Comparison of ENCODE assay signal across 8 cellular contexts in genomic region chr3:33440328-33440577, GRCh38. TPM values are rescaled to one million over a fixed set of nuclear protein-coding genes. Genes with fewer than 3 reads are reported as not detected.
A peak's percentile ranks its signal among the peaks of the same experiment; 100 is the strongest.
DNase-seq lines count a peak whose midpoint lies in the region; TF ChIP-seq lines count a peak whose summit lies in the region.

Gene UBP1, minus strand, starts transcription at chr3:33440405. Its CDS starts 557 bp downstream, at chr3:33439848.

- DNase-seq in Karpas-422 (no peak), astrocyte of the cerebellum (ENCODE audit: low read depth) (no peak), NCI-H774 (lab: John Stamatoyannopoulos, UW) (no peak), NOMO-1 (lab: John Stamatoyannopoulos, UW; ENCODE audit: unreplicated experiment in 2 of 2) (no peak), Ammon's horn (ENCODE audit: low spot score) (no peak)
- peak; percentile 93 for DNase-seq in stimulated activated CD8-positive, alpha-beta memory T cell treated with anti-CD3 and anti-CD28 coated beads, Interleukin-15, amount 100 ng/mL, for 24 hours (ENCODE audit: low read depth)

- H3K4me1 ChIP-seq in BLaER1 (peaks cover 36% of the 10 kb centered on the region), Karpas-422 (ENCODE audit: low read length) (peaks cover 42% of the 10 kb centered on the region), iPS-20b (ENCODE audit: insufficient read depth, low read length) (peaks cover 10% of the 10 kb centered on the region; the same call in 1 of the 2 replicates)

- peak within 1 kb of the TSS; percentile 90 for H3K9ac ChIP-seq in BLaER1
- peak within 1 kb of the TSS; percentile 96 for H3K9ac ChIP-seq in Karpas-422 (ENCODE audit: low read length)
- H3K9ac ChIP-seq in iPS-20b (ENCODE audit: low read depth, low read length): peak within 1 kb of the TSS; percentile 83

- H2AFZ ChIP-seq in Karpas-422 (ENCODE audit: low read length): no peak within 1 kb of the TSS; the same call in 1 of the 2 replicates

- in situ Hi-C loops in astrocyte of the cerebellum (cut with HindIII; ENCODE audit: low sequenced_read_pairs): no loop called here

- H3K4me2 ChIP-seq in BLaER1 (peak within 1 kb of the TSS; percentile 93), Karpas-422 (ENCODE audit: low read depth, low read length, poor library complexity, severe bottlenecking) (peak within 1 kb of the TSS; percentile 86)

- H4K20me1 ChIP-seq in BLaER1 (peaks cover 47% of the 10 kb centered on the region), Karpas-422 (ENCODE audit: insufficient read depth, low read depth, low read length) (peaks cover 40% of the 10 kb centered on the region)

- H3K79me2 ChIP-seq in Karpas-422 (ENCODE audit: low read length): peaks cover 46% of the 10 kb centered on the region

- no peaks in the 10 kb centered on the region for H3K9me2 ChIP-seq in Karpas-422 (replicated peaks; ENCODE audit: insufficient read depth, low read length)

- no peak for TF ChIP-seq CTCF in astrocyte of the cerebellum (IDR thresholded peaks at IDR 0.05; ENCODE audit: low read depth, low read length, missing control alignments)

- no peaks in the 10 kb centered on the region for H3K36me3 ChIP-seq in BLaER1
- H3K36me3 ChIP-seq in Karpas-422 (ENCODE audit: insufficient read depth, low read length): no peaks in the 10 kb centered on the region
- H3K36me3 ChIP-seq in iPS-20b (ENCODE audit: insufficient read depth, low read depth, low read length): no peaks in the 10 kb centered on the region

- H3K9me3 ChIP-seq in BLaER1 (0 out of 2 replicates have a peak, but pooled peaks cover 4% of the 10 kb centered on the region), Karpas-422 (ENCODE audit: low read length) (no peaks in the 10 kb centered on the region), iPS-20b (ENCODE audit: insufficient read depth, low read depth, low read length) (no peaks in the 10 kb centered on the region)

- H3K27me3 ChIP-seq in BLaER1 (no peaks in the 10 kb centered on the region), Karpas-422 (ENCODE audit: low read length) (no peaks in the 10 kb centered on the region), iPS-20b (ENCODE audit: insufficient read depth, low read length) (no peaks in the 10 kb centered on the region)

- H3K27ac ChIP-seq in BLaER1: peak within 1 kb of the TSS; percentile 90
- peak within 1 kb of the TSS; percentile 98 for H3K27ac ChIP-seq in Karpas-422 (ENCODE audit: low read length)
- H3K27ac ChIP-seq in iPS-20b (ENCODE audit: low read length): peak within 1 kb of the TSS; percentile 42

- H3K4me3 ChIP-seq in BLaER1 (peak within 1 kb of the TSS; percentile 95), Karpas-422 (ENCODE audit: low read length) (peak within 1 kb of the TSS; percentile 94), astrocyte of the cerebellum (ENCODE audit: low read depth, low read length) (peak within 1 kb of the TSS; percentile 66), iPS-20b (ENCODE audit: low read length) (peak within 1 kb of the TSS; percentile 85)

RNA-seq across cellular contexts. Expression of gene UBP1, which starts in this region (rescaled TPM):
- total RNA-seq in Karpas-422 (2014; rRNA removed; shearing (Covaris generic); ENCODE audit: low replicate concordance): 86.8 and 95.7 TPM in 2 replicates

Comparison
In these comparisons a context has a peak if more than half of its experiments do, and no peak if none do; other contexts are left out.
1. H3K27ac ChIP-seq: peak in every context shown above with its lines; median percentile 98 in Karpas-422; 90 in BLaER1; 42 in iPS-20b.